16 cellular contexts compared by ENCODE assay signal in the genomic region with DNA sequence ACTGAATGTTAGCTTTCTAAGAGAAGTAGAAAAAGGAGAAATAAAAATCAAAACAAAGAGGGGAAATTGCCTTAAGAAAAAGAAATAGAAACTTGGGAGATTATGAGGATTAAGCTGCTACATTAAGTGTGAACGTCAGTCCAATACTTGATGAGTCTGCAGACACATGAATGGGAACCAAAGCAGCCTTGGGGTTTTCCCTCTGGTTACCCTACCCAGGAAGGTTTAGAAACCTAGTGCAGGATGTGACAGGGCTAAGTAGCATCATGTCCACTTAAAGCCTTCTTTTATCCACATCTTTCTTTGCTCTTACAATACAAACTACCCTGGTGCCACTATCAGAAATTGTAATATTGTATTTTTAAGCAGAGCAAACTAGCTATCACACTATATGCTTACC. TPM values are rescaled to one million over a fixed set of nuclear protein-coding genes. Genes with fewer than 3 reads are reported as not detected.
A peak's percentile ranks its signal among the peaks of the same experiment; 100 is the strongest.
DNase-seq lines count a peak whose midpoint lies in the region; ATAC-seq and TF ChIP-seq lines count a peak whose summit lies in the region.
"Had no signal": no experiment of that assay in that cellular context is flagged by ENCODE, and none has a peak within 500 bp of the region (broad histone marks: within the 10 kb centered on the region; RNA-seq: fewer than 3 reads in every experiment).

No MANE protein-coding gene starts in this region.

- WGBS in lower leg skin, 2 donors: 81 to 89% methylated on average over 1 of the region's 1 CpG
- no CpG with 5 or more reads among the region's 1 CpG for WGBS in H9 (ENCODE audit: extremely low coverage, insufficient read length, low lambda C conversion rate)

- H3K4me2 ChIP-seq in OCI-LY3 (ENCODE audit: low read length): peak overlapping the region; percentile 71
- no peak overlapping the region for H3K4me2 ChIP-seq in H9 (ENCODE audit: insufficient read depth, insufficient read length, low read length)
- H3K4me2 ChIP-seq: PC-9 had no signal

- no peaks in the 10 kb centered on the region for H3K9me3 Mint-ChIP-seq in H9
- H3K9me3 Mint-ChIP-seq: CD4-positive, alpha-beta T cell; natural killer cell treated with Interleukin-12 subunit alpha and Interleukin-12 subunit beta and Interleukin-15 and Interleukin-18, amount 100 ng/mL, for 72 hours had no signal

- H3K23me2 ChIP-seq in H9 (ENCODE audit: insufficient read length, low read depth, low read length, poor library complexity, severe bottlenecking): no peaks in the 10 kb centered on the region

- H3K9ac ChIP-seq in OCI-LY3 (ENCODE audit: low read length) (peak overlapping the region; percentile 31; the same call in 1 of the 2 replicates), H9 (ENCODE audit: extremely low read depth, insufficient read length, low read length) (no peak overlapping the region)

- H2BK120ac ChIP-seq in H9 (ENCODE audit: low read depth, low read length, poor library complexity, severe bottlenecking): no peak overlapping the region

- no peak for TF ChIP-seq CTCF in GM20000 (IDR thresholded peaks at IDR 0.05; ENCODE audit: extremely low read depth, missing control alignments)
- no peak for TF ChIP-seq CTCF in OCI-LY3 (IDR thresholded peaks at IDR 0.05; ENCODE audit: low read depth, low read length)
- no peak for TF ChIP-seq CTCF in lower leg skin (IDR thresholded peaks at IDR 0.05)
- TF ChIP-seq CTCF in H9 (conservative IDR thresholded peaks at IDR 0.05): no peak

- peak overlapping the region; percentile 70 for H3K27ac ChIP-seq in OCI-LY3 (ENCODE audit: low read length)
- H3K27ac ChIP-seq in H9 (ENCODE audit: insufficient read length, low read depth, low read length): no peak overlapping the region
- H3K27ac ChIP-seq: heart left ventricle, HL-60, PC-9 had no signal

- no peak overlapping the region for H4K5ac ChIP-seq in H9 (ENCODE audit: insufficient read length, low read depth, low read length)

- H3K4me1 ChIP-seq in OCI-LY3 (ENCODE audit: low read length) (peaks cover 43% of the 10 kb centered on the region), H9 (ENCODE audit: insufficient read depth, low read length) (no peaks in the 10 kb centered on the region)
- H3K4me1 ChIP-seq: heart left ventricle had no signal

- no peak overlapping the region for H3T11ph ChIP-seq in H9 (ENCODE audit: low read length)

- no peaks in the 10 kb centered on the region for H3K4me1 Mint-ChIP-seq in H9

- no peaks in the 10 kb centered on the region for H3K27me3 Mint-ChIP-seq in H9 (ENCODE audit: low read depth)
- H3K27me3 Mint-ChIP-seq: CD4-positive, alpha-beta T cell; natural killer cell treated with Interleukin-12 subunit alpha and Interleukin-12 subunit beta and Interleukin-15 and Interleukin-18, amount 100 ng/mL, for 72 hours had no signal

- H2BK20ac ChIP-seq in H9 (ENCODE audit: low read depth, low read length, poor library complexity, severe bottlenecking): no peak overlapping the region

- no peak overlapping the region for H3K4me3 Mint-ChIP-seq in H9
- H3K4me3 Mint-ChIP-seq: CD4-positive, alpha-beta T cell; natural killer cell treated with Interleukin-12 subunit alpha and Interleukin-12 subunit beta and Interleukin-15 and Interleukin-18, amount 100 ng/mL, for 72 hours had no signal

- H2BK12ac ChIP-seq in H9 (ENCODE audit: insufficient read length, low read depth, low read length): no peak overlapping the region

- intact Hi-C loops in lower leg skin (cut with DNase I; ENCODE audit: low total_unique reads): no loop called here

- no peak overlapping the region for H2AFZ ChIP-seq in OCI-LY3 (ENCODE audit: low read depth, low read length)
- no peak overlapping the region for H2AFZ ChIP-seq in H9 (ENCODE audit: low read length)
- H2AFZ ChIP-seq: PC-9 had no signal

- DNase-seq in GM20000 (ENCODE audit: low spot score) (peak; percentile 53), lower leg skin (ENCODE audit: low spot score in 2 of 2) (no peak), AML-193 (lab: John Stamatoyannopoulos, UW) (no peak), H9 (no peak)
- DNase-seq: activated CD4-positive, alpha-beta T cell treated with anti-CD3 and anti-CD28 coated beads, Interleukin-2, amount 50 U/mL, for 4 hours; activated naive CD4-positive, alpha-beta T cell treated with anti-CD3 and anti-CD28 coated beads, Interleukin-2, amount 50 U/mL, for 16 hours; CD4-positive, alpha-beta T cell; central memory CD4-positive, alpha-beta T cell; heart left ventricle; PC-9 had no signal

- no peak overlapping the region for H3K18ac ChIP-seq in H9 (ENCODE audit: insufficient read length, low read depth, low read length)

- H2BK5ac ChIP-seq in H9 (ENCODE audit: insufficient read length, low read length): no peak overlapping the region

- H3K56ac ChIP-seq in H9 (ENCODE audit: insufficient read length, low read depth, low read length): no peak overlapping the region

- no peaks in the 10 kb centered on the region for H3K79me1 ChIP-seq in H9 (ENCODE audit: insufficient read depth, low read depth, low read length, poor library complexity, severe bottlenecking)

- no peak overlapping the region for H3K27ac Mint-ChIP-seq in H9
- H3K27ac Mint-ChIP-seq: CD4-positive, alpha-beta T cell; natural killer cell treated with Interleukin-12 subunit alpha and Interleukin-12 subunit beta and Interleukin-15 and Interleukin-18, amount 100 ng/mL, for 72 hours had no signal

- no peaks in the 10 kb centered on the region for H3K79me2 ChIP-seq in OCI-LY3 (ENCODE audit: low read length)
- no peaks in the 10 kb centered on the region for H3K79me2 ChIP-seq in H9 (ENCODE audit: insufficient read depth, low read length)

- TF ChIP-seq POLR2A in lower leg skin (IDR thresholded peaks at IDR 0.05): no peak

- no peaks in the 10 kb centered on the region for H4K20me1 ChIP-seq in OCI-LY3 (ENCODE audit: insufficient read depth, low read length)
- no peaks in the 10 kb centered on the region for H4K20me1 ChIP-seq in H9 (ENCODE audit: control insufficient read depth, insufficient read depth, insufficient read length)

- H3K4me3 ChIP-seq in OCI-LY3 (ENCODE audit: low read length): peak overlapping the region; percentile 39
- no peak overlapping the region for H3K4me3 ChIP-seq in lower leg skin (ENCODE audit: low read depth, poor library complexity, severe bottlenecking)
- H3K4me3 ChIP-seq: heart left ventricle, PC-9 had no signal

- H3K14ac ChIP-seq in H9 (ENCODE audit: insufficient read depth, low read length): no peak overlapping the region

- H3K9me3 ChIP-seq in OCI-LY3 (ENCODE audit: insufficient read depth, low read length): no peaks in the 10 kb centered on the region
- H3K9me3 ChIP-seq in H9 (ENCODE audit: control insufficient read depth, low read depth, low read length): no peaks in the 10 kb centered on the region
- H3K9me3 ChIP-seq: heart left ventricle had no signal

- H3K4ac ChIP-seq in H9 (ENCODE audit: low read depth, low read length): no peak overlapping the region

- H3K27me3 ChIP-seq in OCI-LY3 (ENCODE audit: low read depth, low read length) (no peaks in the 10 kb centered on the region), H9 (ENCODE audit: insufficient read depth, low read length) (no peaks in the 10 kb centered on the region)
- H3K27me3 ChIP-seq: heart left ventricle had no signal

- H3K36me3 ChIP-seq in OCI-LY3 (replicated peaks; ENCODE audit: low read depth, low read length): peaks cover 20% of the 10 kb centered on the region

- no peak overlapping the region for H2AK5ac ChIP-seq in H9 (ENCODE audit: insufficient read length, low read length)

- ATAC-seq in GM18519 (IDR thresholded peaks at IDR 0.05; ENCODE audit: low FRiP score, unreplicated experiment) (peak; percentile 84), HG02884 (IDR thresholded peaks at IDR 0.05; ENCODE audit: unreplicated experiment) (peak; percentile 96)
- ATAC-seq: heart left ventricle; natural killer cell treated with Interleukin-12 subunit alpha and Interleukin-12 subunit beta and Interleukin-15 and Interleukin-18, amount 100 ng/mL, for 72 hours; sciatic nerve had no signal

- H3K36me3 Mint-ChIP-seq in H9 (ENCODE audit: insufficient read depth in 1 of 3, low read depth in 3 of 3): peaks cover 0 to 14% (median 12%) of the 10 kb centered on the region in 3 experiments; a peak in 4 of 7 replicates

- no peak overlapping the region for H4K91ac ChIP-seq in H9 (ENCODE audit: insufficient read length, low read depth, low read length)

- H4K8ac ChIP-seq in H9 (replicated peaks; ENCODE audit: insufficient read length, low read depth, low read length): no peak overlapping the region

- no peak overlapping the region for H2BK15ac ChIP-seq in H9 (ENCODE audit: low read depth, low read length)

- H3K23ac ChIP-seq in H9 (ENCODE audit: insufficient read length, low read depth, low read length): no peak overlapping the region

RNA-seq across cellular contexts. Expression of gene SLC35F5, which starts 22.3 kb away (rescaled TPM):
- total RNA-seq in lower leg skin: 100 to 1,000 TPM in 1 of 4 donors, 10 to 100 TPM in 3; 75.1 to 126 (median 81.9) TPM
- total RNA-seq in H9 (2021): 26.2 and 31.3 TPM in 2 replicates
